In genomic region chr22:17951315-17951714, GRCh38 we compare ENCODE assay signal across 15 cellular contexts.
DNase-seq lines count a peak whose midpoint lies in the region; ATAC-seq, FAIRE-seq and TF ChIP-seq lines count a peak whose summit lies in the region.
"Had no signal": no experiment of that assay in that cellular context is flagged by ENCODE, and none has a peak within 500 bp of the region (broad histone marks: within the 10 kb centered on the region; RNA-seq: fewer than 3 reads in every experiment).

No MANE protein-coding gene starts in this region.

- BruUV-seq in HepG2 (replicated peaks; lab: Mats Ljungman, UMichigan): no TSS peak

- H4K20me1 ChIP-seq in HepG2 (ENCODE audit: insufficient read depth, low read length): no peaks in the 10 kb centered on the region

- in situ Hi-C loops in HepG2 (cut with HindIII; ENCODE audit: extremely low pct_ligation_motif_present, low pct_unique_long_range_greater_than_20kb): no loop called here
- in situ Hi-C loops in HAP-1 (cut with MboI; ENCODE audit: low sequenced_read_pairs): no loop called here

- H3K27me3 ChIP-seq in dorsolateral prefrontal cortex: no peaks in the 10 kb centered on the region
- no peaks in the 10 kb centered on the region for H3K27me3 ChIP-seq in HepG2 (ENCODE audit: control insufficient read depth in 1 of 2, insufficient read depth in 2 of 2, low read length in 2 of 2)
- no peaks in the 10 kb centered on the region for H3K27me3 ChIP-seq in skeletal muscle satellite cell (ENCODE audit: control insufficient read depth, insufficient read depth, low read length)
- no peaks in the 10 kb centered on the region for H3K27me3 ChIP-seq in HAP-1 (ENCODE audit: low read depth)
- H3K27me3 ChIP-seq: transverse colon had no signal

- H3K79me2 ChIP-seq in HepG2 (ENCODE audit: insufficient read depth, low read length): peaks cover 73% of the 10 kb centered on the region

- H3K4me2 ChIP-seq in HepG2 (ENCODE audit: low read depth, low read length) (0 out of 2 replicates have a peak overlapping the region, but pooled peaks have one; percentile 24), skeletal muscle satellite cell (ENCODE audit: low read length) (peak overlapping the region; percentile 48)

- H3K36me3 ChIP-seq in HepG2 (replicated peaks in 1 of 2; ENCODE audit: control insufficient read depth in 1 of 2, insufficient read depth in 2 of 2, low read length in 2 of 2) (no peaks in the 10 kb centered on the region; a peak in 1 of 5 replicates), skeletal muscle satellite cell (ENCODE audit: insufficient read depth, low read length) (no peaks in the 10 kb centered on the region), HAP-1 (replicated peaks) (no peaks in the 10 kb centered on the region)
- H3K36me3 ChIP-seq: transverse colon had no signal

- TF ChIP-seq RAD21 in HepG2 (CRISPR knock-in tag; IDR thresholded peaks at IDR 0.05): no peak

- H3K9me3 ChIP-seq in HepG2 (ENCODE audit: low read length) (no peaks in the 10 kb centered on the region), skeletal muscle satellite cell (replicated peaks; ENCODE audit: low read length) (no peaks in the 10 kb centered on the region), HAP-1 (no peaks in the 10 kb centered on the region)
- H3K9me3 ChIP-seq: transverse colon had no signal

- peaks cover 69% of the 10 kb centered on the region for H3K4me1 ChIP-seq in HepG2 (ENCODE audit: insufficient read depth, low read length)
- peaks cover 24% of the 10 kb centered on the region for H3K4me1 ChIP-seq in skeletal muscle satellite cell (ENCODE audit: control insufficient read depth, insufficient read depth, low read length)
- H3K4me1 ChIP-seq in HAP-1: no peaks in the 10 kb centered on the region; the same call in 1 of the 2 replicates

- no peak for TF ChIP-seq CTCF in dorsolateral prefrontal cortex (IDR thresholded peaks at IDR 0.05 in 54 of 56, conservative IDR thresholded peaks at IDR 0.05 in 2 of 56; ENCODE audit: low read depth in 1 of 56, partially characterized antibody in 56 of 56)
- no peak for TF ChIP-seq CTCF in HepG2 (CRISPR knock-in tag; IDR thresholded peaks at IDR 0.05)

- no peak for TF ChIP-seq POLR2A in HepG2 (IDR thresholded peaks at IDR 0.05; ENCODE audit: insufficient read depth in 1 of 2, low read depth in 2 of 2, low read length in 2 of 2)

- H2AFZ ChIP-seq in HepG2 (ENCODE audit: low read length): no peak overlapping the region

- peak; percentile 13; the same call in 2 of the 3 replicates for ATAC-seq in HepG2
- no peak for ATAC-seq in GM18519 (IDR thresholded peaks at IDR 0.05; ENCODE audit: low FRiP score, unreplicated experiment)
- ATAC-seq: activated CD8-positive, alpha-beta T cell treated with anti-CD3 and anti-CD28 coated beads for 36 hours; CD8-positive, alpha-beta T cell had no signal

- DNase-seq in Daoy (ENCODE audit: low read depth) (peak; percentile 12), dorsolateral prefrontal cortex (no peak), HepG2 (ENCODE audit: low spot score) (peak; percentile 50), HAP-1 (ENCODE audit: low spot score in 2 of 2) (no peak), NCI-H1436 (lab: John Stamatoyannopoulos, UW) (no peak)
- DNase-seq in activated CD4-positive, CD25-positive, alpha-beta regulatory T cell (lab: John Stamatoyannopoulos, UW): no peak
- DNase-seq: activated CD8-positive, alpha-beta T cell treated with anti-CD3 and anti-CD28 coated beads for 36 hours; CD8-positive, alpha-beta T cell; islet precursor cell; Karpas-422; NCI-H146; transverse colon had no signal

- CTCF ChIA-PET in HepG2 (lab: Yijun Ruan, JAX; ENCODE audit: low intra/inter-chr PET ratio, low total read pairs): no interaction called here

- WGBS in HepG2 (ENCODE audit: low lambda C conversion rate): 41% methylated on average over 5 of the region's 5 CpGs

- intact Hi-C loops in dorsolateral prefrontal cortex (cut with DNase I): no loop called here
- intact Hi-C loops in HepG2 (cut with micrococcal nuclease; ENCODE audit: unreplicated experiment): loop anchor here (5.0 to 10.0 kb wide), 2 partner anchors 51 to 57 kb away; no protein-coding TSS in a partner anchor

- FAIRE-seq in HepG2 (lab: Jason Lieb, UNC): peak; percentile 36

- TF ChIP-seq EP300 in HepG2 (IDR thresholded peaks at IDR 0.05; ENCODE audit: low read depth in 2 of 2, low read length in 2 of 2) (no peak), HepG2 (CRISPR knock-in tag; IDR thresholded peaks at IDR 0.05; ENCODE audit: borderline replicate concordance) (no peak)

- H3K4me3 ChIP-seq in dorsolateral prefrontal cortex (no peak overlapping the region), HepG2 (replicated peaks in 1 of 3; ENCODE audit: insufficient read depth in 1 of 3, low read depth in 2 of 3, low read length in 3 of 3) (no peak overlapping the region), skeletal muscle satellite cell (ENCODE audit: low read length) (no peak overlapping the region), HAP-1 (no peak overlapping the region)
- H3K4me3 ChIP-seq: transverse colon had no signal

- H3K27ac ChIP-seq in dorsolateral prefrontal cortex: peak overlapping the region in 39 of 59 donors; percentile 5 to 66 (median 36)
- H3K27ac ChIP-seq in HepG2 (ENCODE audit: extremely low read length, insufficient read depth, low read length): peak overlapping the region; percentile 16
- H3K27ac ChIP-seq: epithelial cell of prostate had no signal

- H3K9ac ChIP-seq in HepG2 (ENCODE audit: insufficient read depth, low read depth, low read length) (no peak overlapping the region), skeletal muscle satellite cell (ENCODE audit: low read depth, low read length) (peak overlapping the region; percentile 3)

- POLR2A ChIA-PET in HepG2 (lab: Yijun Ruan, JAX): no interaction called here

TF ChIP-seq in HepG2, 621 proteins besides CTCF, POLR2A, EP300 and RAD21:
- TF ChIP-seq ZNF224 (CRISPR knock-in tag; IDR thresholded peaks at IDR 0.05): no peak
- TF ChIP-seq SMAD3 (CRISPR knock-in tag; IDR thresholded peaks at IDR 0.05): no peak
- TF ChIP-seq PRMT3 (CRISPR knock-in tag; IDR thresholded peaks at IDR 0.05; ENCODE audit: borderline replicate concordance, low read depth): no peak
- no peak for TF ChIP-seq ATRX (CRISPR knock-in tag; IDR thresholded peaks at IDR 0.05; ENCODE audit: borderline replicate concordance)
- TF ChIP-seq RXRB (CRISPR knock-in tag; IDR thresholded peaks at IDR 0.05; ENCODE audit: borderline replicate concordance): 0 out of 2 replicates have a peak, but pooled peaks have one; percentile 13
- TF ChIP-seq JUN (CRISPR knock-in tag; IDR thresholded peaks at IDR 0.05): no peak
- peak; percentile 37; the same call in 1 of the 2 replicates for TF ChIP-seq NR2F6 (IDR thresholded peaks at IDR 0.05)
- peak; percentile 45; the same call in 1 of the 2 replicates for TF ChIP-seq NR2F6 (CRISPR knock-in tag; IDR thresholded peaks at IDR 0.05)
- no peak for TF ChIP-seq ZNF34 (CRISPR knock-in tag; IDR thresholded peaks at IDR 0.05; ENCODE audit: borderline replicate concordance)
- no peak for TF ChIP-seq ZNF740 (CRISPR knock-in tag; IDR thresholded peaks at IDR 0.05)
- no peak for TF ChIP-seq POLR2G (IDR thresholded peaks at IDR 0.05; ENCODE audit: low read depth, low read length)
- TF ChIP-seq THRA (CRISPR knock-in tag; IDR thresholded peaks at IDR 0.05; ENCODE audit: borderline replicate concordance): peak; percentile 67; the same call in 1 of the 2 replicates
- no peak for TF ChIP-seq ZFP36 (IDR thresholded peaks at IDR 0.05; ENCODE audit: borderline replicate concordance, low read depth, low read length, partially characterized antibody)
- TF ChIP-seq NR2C2 (CRISPR knock-in tag; IDR thresholded peaks at IDR 0.05; ENCODE audit: borderline replicate concordance): 0 out of 2 replicates have a peak, but pooled peaks have one; percentile 21
- TF ChIP-seq FOXC1 (CRISPR knock-in tag; IDR thresholded peaks at IDR 0.05; ENCODE audit: borderline replicate concordance): no peak
- TF ChIP-seq SYNCRIP (IDR thresholded peaks at IDR 0.05; ENCODE audit: insufficient read depth, low read depth, low read length): no peak
- TF ChIP-seq ZMYM4 (CRISPR knock-in tag; IDR thresholded peaks at IDR 0.05): no peak
- no peak for TF ChIP-seq USF2 (IDR thresholded peaks at IDR 0.05; ENCODE audit: low read depth, low read length)
- no peak for TF ChIP-seq USF2 (CRISPR knock-in tag; IDR thresholded peaks at IDR 0.05; ENCODE audit: borderline replicate concordance)
- no peak for TF ChIP-seq ZBTB38 (CRISPR knock-in tag; IDR thresholded peaks at IDR 0.05)

Comparison
In these comparisons a context has a peak if more than half of its experiments do, and no peak if none do; other contexts are left out.
1. DNase-seq: peak in Daoy (single experiment) and HepG2 (single experiment); none in dorsolateral prefrontal cortex (0 of 10), HAP-1 (0 of 2), activated CD4-positive, CD25-positive, alpha-beta regulatory T cell (0 of 4) and NCI-H1436 (single experiment).